15 cellular contexts compared by ENCODE assay signal in genomic region chr5:140882591-140882899, GRCh38. TPM values are rescaled to one million over a fixed set of nuclear protein-coding genes. Genes with fewer than 3 reads are reported as not detected.
A peak's percentile ranks its signal among the peaks of the same experiment; 100 is the strongest.
DNase-seq lines count a peak whose midpoint lies in the region; ATAC-seq and TF ChIP-seq lines count a peak whose summit lies in the region.
"Had no signal": no experiment of that assay in that cellular context is flagged by ENCODE, and none has a peak within 500 bp of the region (broad histone marks: within the 10 kb centered on the region; RNA-seq: fewer than 3 reads in every experiment).

No MANE protein-coding gene starts in this region.

- no peak overlapping the region for H3K27ac Mint-ChIP-seq in CD14-positive monocyte
- H3K27ac Mint-ChIP-seq: memory B cell had no signal

- intact Hi-C loops in left ventricle myocardium inferior (cut with micrococcal nuclease): no loop called here
- intact Hi-C loops in Right ventricle myocardium superior (cut with DNase I): no loop called here
- intact Hi-C loops in prostate gland (cut with DNase I): no loop called here
- intact Hi-C loops in CD14-positive monocyte (cut with micrococcal nuclease): no loop called here

- DNase-seq in left ventricle myocardium inferior (no peak), Right ventricle myocardium superior (no peak), SW480 (ENCODE audit: low spot score) (peak; percentile 22), inferior parietal cortex (ENCODE audit: extremely low spot score) (peak; percentile 33), prostate gland (ENCODE audit: low spot score) (no peak), CD14-positive monocyte (ENCODE audit: low spot score) (no peak), HCEC 1CT (no peak)
- DNase-seq: activated T-cell treated with anti-CD3 and anti-CD28 coated beads, Interleukin-2, amount 50 U/mL, for 4 hours; MG63; SW 1271; tibial artery had no signal

- H3K36me3 Mint-ChIP-seq in CD14-positive monocyte: no peaks in the 10 kb centered on the region
- H3K36me3 Mint-ChIP-seq: memory B cell had no signal

- TF ChIP-seq CTCF in left ventricle myocardium inferior (IDR thresholded peaks at IDR 0.05; ENCODE audit: borderline replicate concordance) (no peak), prostate gland (IDR thresholded peaks at IDR 0.05) (no peak), CD14-positive monocyte (IDR thresholded peaks at IDR 0.05) (no peak)

- H3K4me3 ChIP-seq in left ventricle myocardium inferior (peak overlapping the region; percentile 18), prostate gland (no peak overlapping the region)
- H3K4me3 ChIP-seq: BLaER1, MG63, tibial artery had no signal

- peak overlapping the region in 1 of 2 donors; percentile 37 for H3K4me3 Mint-ChIP-seq in CD14-positive monocyte
- H3K4me3 Mint-ChIP-seq: activated T-cell treated with anti-CD3 and anti-CD28 coated beads, Interleukin-2, amount 50 U/mL, for 4 hours; memory B cell had no signal

- H3K27me3 Mint-ChIP-seq in CD14-positive monocyte (ENCODE audit: low read depth in 3 of 3): peaks cover 2 to 32% (median 19%) of the 10 kb centered on the region in 3 donors

- TF ChIP-seq POLR2A in prostate gland (IDR thresholded peaks at IDR 0.05): no peak

- WGBS in prostate gland: 19% methylated on average over 12 of the region's 12 CpGs

- H3K27me3 ChIP-seq in left ventricle myocardium inferior (ENCODE audit: low read depth): peaks cover 70% of the 10 kb centered on the region
- no peaks in the 10 kb centered on the region for H3K27me3 ChIP-seq in prostate gland (replicated peaks; ENCODE audit: insufficient read depth)
- H3K27me3 ChIP-seq: BLaER1 had no signal

- ATAC-seq in Right ventricle myocardium superior (ENCODE audit: poor library complexity): no peak
- ATAC-seq in HG03135 (IDR thresholded peaks at IDR 0.05; ENCODE audit: unreplicated experiment): no peak
- ATAC-seq: activated T-cell treated with anti-CD3 and anti-CD28 coated beads, Interleukin-2, amount 50 U/mL, for 4 hours had no signal

- no peaks in the 10 kb centered on the region for H3K4me1 ChIP-seq in left ventricle myocardium inferior
- H3K4me1 ChIP-seq in prostate gland (replicated peaks): no peaks in the 10 kb centered on the region
- H3K4me1 ChIP-seq: BLaER1, tibial artery had no signal

- H3K4me1 Mint-ChIP-seq in CD14-positive monocyte: no peaks in the 10 kb centered on the region
- H3K4me1 Mint-ChIP-seq: memory B cell had no signal

- no peak overlapping the region for H3K27ac ChIP-seq in left ventricle myocardium inferior (replicated peaks)
- H3K27ac ChIP-seq in prostate gland: no peak overlapping the region
- H3K27ac ChIP-seq: BLaER1, tibial artery had no signal

- peaks cover 32 to 41% (median 36%) of the 10 kb centered on the region in 7 donors for H3K9me3 Mint-ChIP-seq in CD14-positive monocyte

- no peaks in the 10 kb centered on the region for H3K36me3 ChIP-seq in left ventricle myocardium inferior
- H3K36me3 ChIP-seq in prostate gland: no peaks in the 10 kb centered on the region
- H3K36me3 ChIP-seq: BLaER1, MG63, tibial artery had no signal

- H3K9me3 ChIP-seq in left ventricle myocardium inferior (replicated peaks) (peaks cover 55% of the 10 kb centered on the region), prostate gland (no peaks in the 10 kb centered on the region)
- H3K9me3 ChIP-seq: MG63 had no signal

RNA-seq across cellular contexts. Expression of gene PCDHA13, which starts 0.6 kb away (rescaled TPM):
- total RNA-seq in left ventricle myocardium inferior (not detected), Right ventricle myocardium superior (not detected), prostate gland (1 to 10 TPM; 1.3 to 1.5 TPM)
- not detected for polyA plus RNA-seq in CD14-positive monocyte
- total RNA-seq: activated T-cell treated with anti-CD3 and anti-CD28 coated beads, Interleukin-2, amount 50 U/mL, for 4 hours had no signal

RNA-seq across cellular contexts. Expression of gene PCDHA12, which starts 7.4 kb away (rescaled TPM):
- total RNA-seq in left ventricle myocardium inferior: not detected
- total RNA-seq in Right ventricle myocardium superior: not detected
- under 1 TPM; 0.40 to 0.50 TPM for total RNA-seq in prostate gland
- not detected for polyA plus RNA-seq in CD14-positive monocyte
- total RNA-seq: activated T-cell treated with anti-CD3 and anti-CD28 coated beads, Interleukin-2, amount 50 U/mL, for 4 hours; dermis microvascular lymphatic vessel endothelial cell had no signal

RNA-seq across cellular contexts. Expression of gene PCDHA11, which starts 13.8 kb away (rescaled TPM):
- total RNA-seq in left ventricle myocardium inferior (not detected), Right ventricle myocardium superior (not detected), prostate gland (1 to 10 TPM in 1 of 2 donors, under 1 TPM in 1; 0.85 to 1.5 TPM)
- not detected for polyA plus RNA-seq in CD14-positive monocyte
- total RNA-seq: activated T-cell treated with anti-CD3 and anti-CD28 coated beads, Interleukin-2, amount 50 U/mL, for 4 hours; dermis microvascular lymphatic vessel endothelial cell had no signal

RNA-seq across cellular contexts. Expression of gene PCDHA10, which starts 26.8 kb away (rescaled TPM):
- total RNA-seq in left ventricle myocardium inferior: 0.05 TPM
- total RNA-seq in Right ventricle myocardium superior: 0.05 TPM
- total RNA-seq in prostate gland: 1 to 10 TPM; 1.0 to 2.2 TPM
- not detected for polyA plus RNA-seq in CD14-positive monocyte
- total RNA-seq: activated T-cell treated with anti-CD3 and anti-CD28 coated beads, Interleukin-2, amount 50 U/mL, for 4 hours had no signal

RNA-seq across cellular contexts. Expression of gene PCDHA9, which starts 34.4 kb away (rescaled TPM):
- total RNA-seq in left ventricle myocardium inferior: not detected
- not detected for total RNA-seq in Right ventricle myocardium superior
- total RNA-seq in prostate gland: under 1 TPM; 0.14 to 0.51 TPM
- polyA plus RNA-seq in CD14-positive monocyte: not detected
- total RNA-seq: activated T-cell treated with anti-CD3 and anti-CD28 coated beads, Interleukin-2, amount 50 U/mL, for 4 hours had no signal

Comparison
In these comparisons a context has a peak if more than half of its experiments do, and no peak if none do; other contexts are left out.
1. DNase-seq: peak in SW480 (single experiment) and inferior parietal cortex (single experiment); none in left ventricle myocardium inferior (single experiment), Right ventricle myocardium superior (single experiment), prostate gland (single experiment), CD14-positive monocyte (single experiment) and HCEC 1CT (single experiment).